ENCODE assay signal across 2 cellular contexts in genomic region chr10:76185476-76186255, GRCh38.
TF ChIP-seq lines count a peak whose summit lies in the region.

No MANE protein-coding gene starts in this region.

TF ChIP-seq in liver, 16 proteins besides CTCF, POLR2A, EP300 and RAD21:
- TF ChIP-seq MAX (IDR thresholded peaks at IDR 0.05) (no peak), NR2F2 (IDR thresholded peaks at IDR 0.05) (peak; percentile 9)

TF ChIP-seq in HepG2, 621 proteins besides CTCF, POLR2A, EP300 and RAD21 (continued from another document):
- TF ChIP-seq ZNF33A (CRISPR knock-in tag; IDR thresholded peaks at IDR 0.05; ENCODE audit: borderline replicate concordance) (no peak), NR1H2 (CRISPR knock-in tag; IDR thresholded peaks at IDR 0.05; ENCODE audit: borderline replicate concordance, low read depth) (no peak), ZNF234 (CRISPR knock-in tag; conservative IDR thresholded peaks at IDR 0.05) (no peak), NFAT5 (CRISPR knock-in tag; IDR thresholded peaks at IDR 0.05) (no peak), DBP (CRISPR knock-in tag; IDR thresholded peaks at IDR 0.05; ENCODE audit: not compliant biosample characterization) (no peak)
